In the genomic region with DNA sequence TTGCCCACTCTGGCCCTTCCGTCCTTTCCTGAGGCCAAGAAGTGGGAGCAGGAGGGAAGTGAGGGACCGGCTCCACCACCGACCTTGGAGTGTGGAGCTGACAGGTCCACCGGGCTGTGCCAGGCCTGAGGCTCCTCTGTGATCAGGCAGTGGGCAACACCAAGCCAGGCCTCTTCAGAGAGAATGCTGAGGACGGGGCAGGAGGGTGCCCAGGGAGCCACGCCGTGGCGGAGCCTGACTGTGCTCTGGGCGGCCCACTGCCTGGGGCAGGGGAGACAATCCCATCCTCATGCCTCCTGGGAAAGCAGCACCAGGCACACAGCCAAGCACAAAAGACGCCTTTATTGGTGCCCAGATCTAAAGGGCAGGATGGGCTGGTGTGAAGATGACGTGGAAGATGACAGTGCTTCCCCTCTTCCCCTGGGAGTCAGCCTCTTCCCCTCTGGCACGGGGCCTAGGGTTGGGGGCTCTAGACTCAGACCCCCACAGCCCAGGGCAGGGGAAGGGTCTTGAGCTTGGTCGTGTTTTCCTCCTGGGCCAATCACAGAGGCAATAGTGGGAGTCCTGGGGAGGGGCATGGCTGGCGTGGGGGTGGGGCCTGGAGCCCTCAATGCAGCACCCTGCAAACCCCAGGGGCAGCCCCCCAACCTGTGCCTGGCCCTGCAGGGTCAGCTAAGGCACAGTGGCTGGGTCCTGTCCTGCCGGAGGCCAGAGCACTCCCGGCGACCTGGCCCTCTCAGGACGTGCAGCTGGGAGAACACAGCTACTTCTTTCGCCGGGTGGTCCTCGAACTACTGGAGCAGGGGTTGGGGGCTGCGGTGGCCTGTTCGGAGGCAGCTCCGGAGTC, we compare ENCODE assay signal across 18 cellular contexts. TPM values are rescaled to one million over a fixed set of nuclear protein-coding genes. Genes with fewer than 3 reads are reported as not detected.
DNase-seq lines count a peak whose midpoint lies in the region; ATAC-seq and TF ChIP-seq lines count a peak whose summit lies in the region.
"Had no signal": no experiment of that assay in that cellular context is flagged by ENCODE, and none has a peak within 500 bp of the region (broad histone marks: within the 10 kb centered on the region; RNA-seq: fewer than 3 reads in every experiment).

No MANE protein-coding gene starts in this region.

- no peaks in the 10 kb centered on the region for H3K9me2 ChIP-seq in hepatocyte (replicated peaks; ENCODE audit: insufficient read depth)

- BruUV-seq in MCF 10A (replicated peaks; lab: Mats Ljungman, UMichigan), result TSS peak; percentile 42

- H3K36me3 ChIP-seq in breast epithelium (no peaks in the 10 kb centered on the region), RWPE2 (ENCODE audit: low read depth) (peaks cover 17% of the 10 kb centered on the region), hepatocyte (replicated peaks; ENCODE audit: insufficient read depth, low read depth) (no peaks in the 10 kb centered on the region)

- H3K79me2 ChIP-seq in hepatocyte, result peaks cover 15% of the 10 kb centered on the region

- H3K27ac Mint-ChIP-seq in MCF 10A (ENCODE audit: low read depth, unreplicated experiment), result no peak overlapping the region
- no peak overlapping the region for H3K27ac Mint-ChIP-seq in stimulated activated memory B cell treated with anti-CD40 and anti-IgM and Interleukin-4, amounts not matched to agents 10 μg/mL and 1 μg/mL and 100 μg/mL, for 72 hours
- H3K27ac Mint-ChIP-seq: CD4-positive, CD25-positive, alpha-beta regulatory T cell had no signal

- H3K27ac ChIP-seq in breast epithelium (no peak overlapping the region), RWPE2 (ENCODE audit: poor library complexity, severe bottlenecking) (no peak overlapping the region), hepatocyte (no peak overlapping the region)
- H3K27ac ChIP-seq: SJCRH30 had no signal

- H4K20me1 ChIP-seq in hepatocyte (ENCODE audit: insufficient read depth, poor library complexity, severe bottlenecking), result no peaks in the 10 kb centered on the region

- no peak overlapping the region for H2AFZ ChIP-seq in hepatocyte

- H3K9me3 Mint-ChIP-seq in MCF 10A (ENCODE audit: unreplicated experiment), result no peaks in the 10 kb centered on the region
- no peaks in the 10 kb centered on the region for H3K9me3 Mint-ChIP-seq in stimulated activated memory B cell treated with anti-CD40 and anti-IgM and Interleukin-4, amounts not matched to agents 10 μg/mL and 1 μg/mL and 100 μg/mL, for 72 hours
- H3K9me3 Mint-ChIP-seq: CD4-positive, CD25-positive, alpha-beta regulatory T cell had no signal

- ATAC-seq in RWPE2 (ENCODE audit: low read depth) (no peak), HG02571 (IDR thresholded peaks at IDR 0.05; ENCODE audit: unreplicated experiment) (no peak)
- no peak for ATAC-seq in stimulated activated memory B cell treated with anti-CD40 and anti-IgM and Interleukin-4, amounts not matched to agents 10 μg/mL and 1 μg/mL and 100 μg/mL, for 72 hours

- POLR2A ChIA-PET in MCF 10A (lab: Yijun Ruan, JAX), result no interaction called here

- no peak overlapping the region for H3K4me2 ChIP-seq in hepatocyte

- DNase-seq in MCF 10A (ENCODE audit: unreplicated experiment) (no peak), breast epithelium (ENCODE audit: low spot score in 2 of 2) (no peak), RWPE2 (ENCODE audit: low spot score) (peak; percentile 63), hepatocyte (ENCODE audit: low spot score) (peak; percentile 3), posterior cingulate gyrus (no peak), RKO (ENCODE audit: low spot score) (no peak)
- DNase-seq: 8988T; CD4-positive, CD25-positive, alpha-beta regulatory T cell; GOT3; KG1; MV-4-11; NCI-H187 treated with DMSO at 0.1 percent for 48 hours; NCI-H345; NCI-H524 treated with DMSO at 0.1 percent for 48 hours; RPMI8226 had no signal

- no peaks in the 10 kb centered on the region for H3K36me3 Mint-ChIP-seq in MCF 10A (ENCODE audit: insufficient read depth, unreplicated experiment)
- peaks cover 8% of the 10 kb centered on the region for H3K36me3 Mint-ChIP-seq in stimulated activated memory B cell treated with anti-CD40 and anti-IgM and Interleukin-4, amounts not matched to agents 10 μg/mL and 1 μg/mL and 100 μg/mL, for 72 hours
- H3K36me3 Mint-ChIP-seq: CD4-positive, CD25-positive, alpha-beta regulatory T cell had no signal

- WGBS in hepatocyte (ENCODE audit: low lambda C conversion rate, missing lambda C conversion rate), result 97% methylated on average over 24 of the region's 24 CpGs

- H3K9me3 ChIP-seq in breast epithelium, result no peaks in the 10 kb centered on the region
- H3K9me3 ChIP-seq in RWPE2 (ENCODE audit: severe bottlenecking), result no peaks in the 10 kb centered on the region
- no peaks in the 10 kb centered on the region for H3K9me3 ChIP-seq in hepatocyte (ENCODE audit: low read depth)
- H3K9me3 ChIP-seq: SJCRH30 had no signal

- no peak for TF ChIP-seq CTCF in MCF 10A (IDR thresholded peaks at IDR 0.05; ENCODE audit: unreplicated experiment)
- no peak for TF ChIP-seq CTCF in breast epithelium (IDR thresholded peaks at IDR 0.05)
- TF ChIP-seq CTCF in RWPE2 (IDR thresholded peaks at IDR 0.05; ENCODE audit: poor library complexity, severe bottlenecking), result no peak
- TF ChIP-seq CTCF in hepatocyte (IDR thresholded peaks at IDR 0.05; ENCODE audit: poor library complexity), result no peak

- H3K27me3 ChIP-seq in breast epithelium, result no peaks in the 10 kb centered on the region
- no peaks in the 10 kb centered on the region for H3K27me3 ChIP-seq in RWPE2 (ENCODE audit: insufficient read depth, poor library complexity, severe bottlenecking)
- no peaks in the 10 kb centered on the region for H3K27me3 ChIP-seq in hepatocyte
- H3K27me3 ChIP-seq: SJCRH30 had no signal

- H3K4me1 Mint-ChIP-seq in MCF 10A (ENCODE audit: insufficient read depth, unreplicated experiment), result peaks cover 7% of the 10 kb centered on the region
- peaks cover 28% of the 10 kb centered on the region for H3K4me1 Mint-ChIP-seq in stimulated activated memory B cell treated with anti-CD40 and anti-IgM and Interleukin-4, amounts not matched to agents 10 μg/mL and 1 μg/mL and 100 μg/mL, for 72 hours

- no peak overlapping the region for H3K4me3 ChIP-seq in breast epithelium
- no peak overlapping the region for H3K4me3 ChIP-seq in RWPE2 (ENCODE audit: severe bottlenecking)
- no peak overlapping the region for H3K4me3 ChIP-seq in hepatocyte
- H3K4me3 ChIP-seq: SJCRH30 had no signal

- H3K4me1 ChIP-seq in breast epithelium (peaks cover 0 to 9% of the 10 kb centered on the region in 2 donors), RWPE2 (ENCODE audit: insufficient read depth, poor library complexity, severe bottlenecking) (no peaks in the 10 kb centered on the region), hepatocyte (ENCODE audit: insufficient read depth) (peaks cover 6% of the 10 kb centered on the region)

- intact Hi-C loops in MCF 10A (cut with micrococcal nuclease), result no loop called here
- intact Hi-C loops in breast epithelium (cut with DNase I; ENCODE audit: low total_unique reads), result loop anchor here (10.0 kb wide), 1 partner anchor 248 kb away; the partner anchor contains the start of gene HDAC10
- intact Hi-C loops in posterior cingulate gyrus (cut with DNase I), result loop anchor here (10.0 kb wide), 2 partner anchors 158 to 258 kb away; partner anchors contain the start of genes PPP6R2 and TUBGCP6

- no peak for TF ChIP-seq POLR2A in breast epithelium (IDR thresholded peaks at IDR 0.05)

- CTCF ChIA-PET in MCF 10A (lab: Yijun Ruan, JAX), result interaction anchor here (0.6 to 1.9 kb wide), 2 partner anchors 60 to 74 kb away, joined by 3 to 7 read pairs; partner anchors contain the start of gene SYCE3

- no peaks in the 10 kb centered on the region for H3K27me3 Mint-ChIP-seq in MCF 10A (ENCODE audit: insufficient read depth, unreplicated experiment)
- no peaks in the 10 kb centered on the region for H3K27me3 Mint-ChIP-seq in stimulated activated memory B cell treated with anti-CD40 and anti-IgM and Interleukin-4, amounts not matched to agents 10 μg/mL and 1 μg/mL and 100 μg/mL, for 72 hours
- H3K27me3 Mint-ChIP-seq: CD4-positive, CD25-positive, alpha-beta regulatory T cell had no signal

- no peak overlapping the region for H3K4me3 Mint-ChIP-seq in MCF 10A (ENCODE audit: unreplicated experiment)
- no peak overlapping the region for H3K4me3 Mint-ChIP-seq in stimulated activated memory B cell treated with anti-CD40 and anti-IgM and Interleukin-4, amounts not matched to agents 10 μg/mL and 1 μg/mL and 100 μg/mL, for 72 hours

RNA-seq across cellular contexts. Expression of gene LMF2, which starts 4.7 kb away (rescaled TPM):
- total RNA-seq in MCF 10A (2022) (49.4 and 50.9 TPM in 2 replicates), breast epithelium (10 to 100 TPM; 35.7 to 54.9 (median 39.5) TPM), hepatocyte (22.4 and 32.8 TPM in 2 replicates)
- polyA plus RNA-seq in hepatocyte, result 97.6 and 128 TPM in 2 replicates

RNA-seq across cellular contexts. Expression of gene NCAPH2, which starts 5.2 kb away (rescaled TPM):
- total RNA-seq in MCF 10A (2022) (31.6 and 39.8 TPM in 2 replicates), breast epithelium (10 to 100 TPM; 25.9 to 48.2 (median 43.0) TPM), hepatocyte (24.4 and 25.6 TPM in 2 replicates)
- polyA plus RNA-seq in hepatocyte, result 40.6 and 48.0 TPM in 2 replicates

RNA-seq across cellular contexts. Expression of gene MIOX, which starts 16.2 kb away (rescaled TPM):
- total RNA-seq in MCF 10A (2022), result 0.63 and 1.6 TPM in 2 replicates
- total RNA-seq in breast epithelium, result not detected
- total RNA-seq in hepatocyte, result not detected in 2 replicates
- not detected in 2 replicates for polyA plus RNA-seq in hepatocyte
- total RNA-seq: CD4-positive, CD25-positive, alpha-beta regulatory T cell; SJCRH30 had no signal
- polyA plus RNA-seq: CD4-positive, CD25-positive, alpha-beta regulatory T cell had no signal

RNA-seq across cellular contexts. Expression of gene ADM2, which starts 21.5 kb away (rescaled TPM):
- total RNA-seq in MCF 10A (2022) (35.4 and 39.7 TPM in 2 replicates), breast epithelium (under 1 TPM in 2 of 3 donors, not detected in 1; 0.59 to 0.98 TPM), hepatocyte (3.0 and 4.1 TPM in 2 replicates)
- 5.0 and 5.1 TPM in 2 replicates for polyA plus RNA-seq in hepatocyte
- total RNA-seq: SJCRH30 had no signal

RNA-seq across cellular contexts. Expression of gene SCO2, which starts 22.5 kb away (rescaled TPM):
- total RNA-seq in MCF 10A (2022) (2.4 and 5.4 TPM in 2 replicates), breast epithelium (1 to 10 TPM; 1.9 to 6.6 (median 4.3) TPM), hepatocyte (2.0 and 4.1 TPM in 2 replicates)
- 9.7 and 11.2 TPM in 2 replicates for polyA plus RNA-seq in hepatocyte

Comparison
In these comparisons a context has a peak if more than half of its experiments do, and no peak if none do; other contexts are left out.
1. DNase-seq: peak in RWPE2 (single experiment) and hepatocyte (single experiment); none in MCF 10A (single experiment), breast epithelium (0 of 2), posterior cingulate gyrus (0 of 10) and RKO (single experiment).